Comparison of ENCODE assay signal across 34 cellular contexts in genomic region chr11:68982134-68982533, GRCh38.
"Had no signal": no experiment of that assay in that cellular context is flagged by ENCODE, and none has a peak within 500 bp of the region (broad histone marks: within the 10 kb centered on the region; RNA-seq: fewer than 3 reads in every experiment).

No MANE protein-coding gene starts in this region.

- DNase-seq: Karpas-422, Kasumi-1, MG63, MM.1S, MV-4-11, NCI-H1048, NCI-H1092, NCI-H1092 treated with DMSO at 0.1 percent for 48 hours, NCI-H1105, NCI-H1105 treated with DMSO at 0.1 percent for 48 hours, NCI-H1417, NCI-H1417 treated with DMSO at 0.1 percent for 48 hours, NCI-H1436, NCI-H1436 treated with DMSO at 0.1 percent for 48 hours, NCI-H146, NCI-H1694, NCI-H1694 treated with DMSO at 0.1 percent for 48 hours, NCI-H187, NCI-H187 treated with DMSO at 0.1 percent for 48 hours, NCI-H1930, NCI-H2029, NCI-H2029 treated with DMSO at 0.1 percent for 48 hours, NCI-H2081, NCI-H2081 treated with DMSO at 0.1 percent for 48 hours, NCI-H2107, NCI-H2171, NCI-H2171 treated with DMSO at 0.1 percent for 48 hours, NCI-H2227 treated with DMSO at 0.1 percent for 48 hours, NCI-H226, NCI-H345, NCI-H446, NCI-H446 treated with DMSO at 0.1 percent for 48 hours, NCI-H510A, NCI-H510A treated with DMSO at 0.1 percent for 48 hours had no signal

- H3K36me3 ChIP-seq: MG63 had no signal

- H3K4me3 ChIP-seq: MG63 had no signal
